20 cellular contexts compared by ENCODE assay signal in the genomic region with DNA sequence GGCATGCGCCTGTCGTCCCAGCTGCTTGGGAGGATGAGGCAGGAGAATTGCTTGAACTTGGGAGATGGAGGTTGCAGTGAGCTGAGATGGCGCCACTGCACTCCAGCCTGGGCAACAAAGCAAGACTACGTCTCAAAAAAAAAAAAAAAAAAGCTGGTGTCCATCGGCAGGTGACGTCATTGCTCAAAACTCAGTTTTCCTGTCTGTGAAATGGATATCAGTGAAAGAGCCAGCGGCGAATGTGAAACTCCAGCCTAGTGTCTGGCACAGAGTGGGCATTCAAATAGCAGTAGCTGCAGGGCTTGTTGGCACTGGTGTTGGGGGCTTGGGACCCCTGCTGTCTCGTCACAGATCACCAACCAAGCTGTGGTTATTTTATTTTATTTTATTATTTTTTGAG.
"Had no signal": no experiment of that assay in that cellular context is flagged by ENCODE, and none has a peak within 500 bp of the region (broad histone marks: within the 10 kb centered on the region; RNA-seq: fewer than 3 reads in every experiment).

No MANE protein-coding gene starts in this region.

- H3K4me2 ChIP-seq: SK-N-SH had no signal

- FAIRE-seq: RCC 7860 had no signal

- ATAC-seq: T-cell had no signal

- DNase-seq: KBM-7, MV-4-11, NCI-H1048, NCI-H1105, NCI-H1417, NCI-H146, NCI-H1694 treated with DMSO at 0.1 percent for 48 hours, NCI-H1930, NCI-H2081, NCI-H2107, NCI-H2227 treated with DMSO at 0.1 percent for 48 hours, NCI-H524, NCI-H526 treated with DMSO at 0.1 percent for 48 hours, NCI-H774, RPMI8226, SHP77, SK-N-SH, SW 1271, T-cell had no signal

- H3K9me3 ChIP-seq: SK-N-SH had no signal

- H3K9ac ChIP-seq: SK-N-SH had no signal
